Comparison of ENCODE assay signal across 25 cellular contexts in the genomic region with DNA sequence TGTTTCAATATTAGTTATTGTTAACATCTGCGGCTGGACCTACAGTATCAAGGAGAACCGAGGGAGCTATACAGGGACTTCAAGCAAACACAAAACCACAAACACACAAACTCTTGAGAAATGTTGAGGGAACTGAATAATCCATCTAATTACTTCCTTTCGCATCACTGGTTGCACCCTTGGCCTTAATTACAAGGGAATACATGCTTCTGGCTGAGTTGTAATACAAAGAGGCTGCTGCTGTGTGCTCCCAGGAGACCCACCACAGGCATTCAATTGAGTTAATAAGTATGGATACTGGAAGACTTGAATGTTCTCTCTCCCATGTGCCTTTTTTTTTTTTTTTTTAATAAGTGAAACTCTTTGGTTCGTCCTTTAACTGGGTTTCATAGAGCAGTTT. TPM values are rescaled to one million over a fixed set of nuclear protein-coding genes. Genes with fewer than 3 reads are reported as not detected.
A peak's percentile ranks its signal among the peaks of the same experiment; 100 is the strongest.
DNase-seq lines count a peak whose midpoint lies in the region; ATAC-seq, FAIRE-seq and TF ChIP-seq lines count a peak whose summit lies in the region.
"Had no signal": no experiment of that assay in that cellular context is flagged by ENCODE, and none has a peak within 500 bp of the region (broad histone marks: within the 10 kb centered on the region; RNA-seq: fewer than 3 reads in every experiment).

No MANE protein-coding gene starts in this region.

- H3K36me3 Mint-ChIP-seq in astrocyte (ENCODE audit: low read depth, unreplicated experiment): no peaks in the 10 kb centered on the region
- no peaks in the 10 kb centered on the region for H3K36me3 Mint-ChIP-seq in activated naive CD8-positive, alpha-beta T cell treated with anti-CD3 and anti-CD28 coated beads for 36 hours
- H3K36me3 Mint-ChIP-seq: CD14-positive monocyte had no signal

- no peak overlapping the region for H3K27ac Mint-ChIP-seq in astrocyte (ENCODE audit: unreplicated experiment)
- no peak overlapping the region for H3K27ac Mint-ChIP-seq in activated naive CD8-positive, alpha-beta T cell treated with anti-CD3 and anti-CD28 coated beads for 36 hours
- H3K27ac Mint-ChIP-seq: CD14-positive monocyte; stimulated activated naive CD8-positive, alpha-beta T cell treated with anti-CD3 and anti-CD28 coated beads, Interleukin-15, Interleukin-2, amounts not matched to agents 100 ng/mL and 50 ng/mL, for 24 hours had no signal

- no peak overlapping the region for H3K27ac ChIP-seq in astrocyte (ENCODE audit: low read depth, low read length)
- H3K27ac ChIP-seq: adrenal gland, pancreas, PC-9 had no signal

- H3K36me3 ChIP-seq in astrocyte (ENCODE audit: insufficient read depth, low read length): no peaks in the 10 kb centered on the region
- H3K36me3 ChIP-seq: adrenal gland, MG63, pancreas had no signal

- no peak for ATAC-seq in HG02642 (IDR thresholded peaks at IDR 0.05; ENCODE audit: poor library complexity, unreplicated experiment)
- ATAC-seq: pancreas, SK-N-SH treated with all-trans-retinoic acid at 6 μM for 48 hours had no signal

- H3K9me3 Mint-ChIP-seq in astrocyte (ENCODE audit: unreplicated experiment): no peaks in the 10 kb centered on the region
- no peaks in the 10 kb centered on the region for H3K9me3 Mint-ChIP-seq in activated naive CD8-positive, alpha-beta T cell treated with anti-CD3 and anti-CD28 coated beads for 36 hours
- H3K9me3 Mint-ChIP-seq: stimulated activated naive CD8-positive, alpha-beta T cell treated with anti-CD3 and anti-CD28 coated beads, Interleukin-15, Interleukin-2, amounts not matched to agents 100 ng/mL and 50 ng/mL, for 24 hours had no signal

- no peak overlapping the region for H3K4me3 Mint-ChIP-seq in astrocyte (ENCODE audit: unreplicated experiment)
- H3K4me3 Mint-ChIP-seq in activated naive CD8-positive, alpha-beta T cell treated with anti-CD3 and anti-CD28 coated beads for 36 hours: no peak overlapping the region
- H3K4me3 Mint-ChIP-seq: stimulated activated naive CD8-positive, alpha-beta T cell treated with anti-CD3 and anti-CD28 coated beads, Interleukin-15, Interleukin-2, amounts not matched to agents 100 ng/mL and 50 ng/mL, for 24 hours had no signal

- DNase-seq in SIG-M5 treated with dmso at 0.1 percent for 504 hours (lab: John Stamatoyannopoulos, UW; ENCODE audit: unreplicated experiment) (peak; percentile 28), SIG-M5 (lab: John Stamatoyannopoulos, UW) (no peak), NCI-H2227 treated with DMSO at 0.1 percent for 48 hours (lab: John Stamatoyannopoulos, UW) (peak; percentile 91), astrocyte (ENCODE audit: low read depth) (peak; percentile 76), D721Med (ENCODE audit: insufficient read length, low spot score) (no peak), NCI-H128 (lab: John Stamatoyannopoulos, UW; ENCODE audit: unreplicated experiment) (no peak)
- no peak for DNase-seq in activated naive CD8-positive, alpha-beta T cell treated with anti-CD3 and anti-CD28 coated beads for 36 hours
- DNase-seq: activated CD4-positive, alpha-beta T cell treated with anti-CD3 and anti-CD28 coated beads for 48 hours; activated effector memory CD4-positive, alpha-beta T cell treated with Interleukin-2 at 50 U/mL for 16 hours; adrenal gland; central memory CD4-positive, alpha-beta T cell; effector CD4-positive, alpha-beta T cell; EL; mammary epithelial cell; MG63; NCI-H446; pancreas; PC-9; stimulated activated CD4-positive, alpha-beta T cell treated with anti-CD3 and anti-CD28 coated beads, Interleukin-1b, Interleukin-23, amount 100 ng/mL, for 48 hours; trophoblast cell had no signal

- H3K4me1 ChIP-seq in astrocyte (ENCODE audit: insufficient read depth, low read length): peaks cover 10% of the 10 kb centered on the region
- H3K4me1 ChIP-seq: adrenal gland, pancreas had no signal

- H4K20me1 ChIP-seq in astrocyte (ENCODE audit: insufficient read depth, low read length): no peaks in the 10 kb centered on the region

- H3K27me3 Mint-ChIP-seq in astrocyte (ENCODE audit: low read depth, unreplicated experiment): peaks cover 8% of the 10 kb centered on the region
- H3K27me3 Mint-ChIP-seq in activated naive CD8-positive, alpha-beta T cell treated with anti-CD3 and anti-CD28 coated beads for 36 hours: peaks cover 47% of the 10 kb centered on the region

- H3K79me2 ChIP-seq in astrocyte (ENCODE audit: insufficient read depth, low read length): no peaks in the 10 kb centered on the region

- no peak overlapping the region for H3K9ac ChIP-seq in astrocyte (ENCODE audit: low read length)

- H3K9me3 ChIP-seq in astrocyte (ENCODE audit: insufficient read depth, low read depth, low read length): no peaks in the 10 kb centered on the region
- H3K9me3 ChIP-seq: adrenal gland, MG63, pancreas had no signal

- H3K4me3 ChIP-seq in astrocyte (ENCODE audit: insufficient read depth, low read depth, low read length): no peak overlapping the region
- H3K4me3 ChIP-seq: adrenal gland, MG63, pancreas, PC-9 had no signal

- no peak overlapping the region for H2AFZ ChIP-seq in astrocyte (ENCODE audit: low read depth, low read length)
- H2AFZ ChIP-seq: PC-9 had no signal

- no peak for FAIRE-seq in astrocyte (lab: Jason Lieb, UNC)
- no peak for FAIRE-seq in D721Med (lab: Jason Lieb, UNC)
- FAIRE-seq: H1, pancreas had no signal

- peaks cover 10% of the 10 kb centered on the region for H3K4me1 Mint-ChIP-seq in astrocyte (ENCODE audit: low read depth, unreplicated experiment)
- H3K4me1 Mint-ChIP-seq in activated naive CD8-positive, alpha-beta T cell treated with anti-CD3 and anti-CD28 coated beads for 36 hours: peaks cover 11% of the 10 kb centered on the region

- no peak overlapping the region for H3K4me2 ChIP-seq in astrocyte (ENCODE audit: low read length)
- H3K4me2 ChIP-seq: PC-9 had no signal

- TF ChIP-seq CTCF in astrocyte (IDR thresholded peaks at IDR 0.05; ENCODE audit: insufficient read depth, low read depth, low read length) (no peak), D721Med (IDR thresholded peaks at IDR 0.05; ENCODE audit: insufficient read depth, missing control alignments) (no peak)

- peaks cover 2% of the 10 kb centered on the region for H3K27me3 ChIP-seq in astrocyte (ENCODE audit: insufficient read depth, low read length)

RNA-seq across cellular contexts. Expression of gene SMYD2, which starts 16.8 kb away (rescaled TPM):
- total RNA-seq in astrocyte: 33.7 and 38.6 TPM in 2 replicates
- 10 to 100 TPM; 37.0 to 38.4 TPM for total RNA-seq in activated naive CD8-positive, alpha-beta T cell treated with anti-CD3 and anti-CD28 coated beads for 36 hours

Comparison
In these comparisons a context has a peak if more than half of its experiments do, and no peak if none do; other contexts are left out.
1. DNase-seq: peak in SIG-M5 treated with dmso at 0.1 percent for 504 hours (single experiment), NCI-H2227 treated with DMSO at 0.1 percent for 48 hours (single experiment) and astrocyte (single experiment); none in SIG-M5 (single experiment), activated naive CD8-positive, alpha-beta T cell treated with anti-CD3 and anti-CD28 coated beads for 36 hours (single experiment), D721Med (single experiment) and NCI-H128 (single experiment).